Comparison of ENCODE assay signal across 8 cellular contexts in the genomic region with DNA sequence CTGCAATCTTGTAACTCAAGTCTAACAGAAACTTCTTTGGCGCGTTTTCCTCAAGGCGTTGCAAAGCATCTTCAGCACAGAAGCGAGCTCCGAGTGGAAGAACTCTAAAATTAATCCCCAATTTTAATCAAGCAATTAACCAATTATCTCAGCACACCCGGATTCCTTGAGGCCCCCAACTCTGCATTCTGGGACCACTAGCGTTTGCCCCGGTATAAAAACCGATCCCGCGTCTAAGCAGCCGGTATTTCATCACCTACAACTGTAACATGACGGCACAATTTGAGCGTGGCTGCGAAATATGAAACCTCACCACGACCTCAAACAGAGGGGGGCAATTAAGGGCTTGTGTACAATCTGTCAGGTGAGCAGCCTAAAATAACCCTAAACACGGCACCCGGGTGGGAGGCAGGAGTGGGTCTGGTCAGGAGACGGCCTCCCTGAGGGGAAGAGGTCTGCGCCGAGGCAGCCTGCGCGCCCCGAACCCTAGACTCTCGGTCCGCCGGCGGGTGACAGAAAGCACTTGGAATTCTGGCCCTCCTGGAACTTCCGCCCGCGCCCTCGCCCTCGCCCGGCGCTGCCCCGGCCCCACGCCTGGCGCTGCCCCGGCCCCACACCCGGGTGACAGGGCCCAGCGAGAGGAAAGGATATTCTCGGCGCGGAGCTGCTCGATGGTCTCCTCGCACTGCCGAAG. TPM values are rescaled to one million over a fixed set of nuclear protein-coding genes. Genes with fewer than 3 reads are reported as not detected.
DNase-seq lines count a peak whose midpoint lies in the region; ATAC-seq and TF ChIP-seq lines count a peak whose summit lies in the region.

No MANE protein-coding gene starts in this region.

- H3K9ac ChIP-seq in trophoblast cell (ENCODE audit: low read length) = peak overlapping the region; percentile 99

- WGBS in trophoblast cell (ENCODE audit: extremely low coverage, insufficient coverage, insufficient read length) = no CpG with 5 or more reads among the region's 47 CpGs

- H3K9me3 ChIP-seq in RWPE2 (ENCODE audit: severe bottlenecking) (no peaks in the 10 kb centered on the region), cardiac muscle cell (ENCODE audit: low read depth) (no peaks in the 10 kb centered on the region), trophoblast cell (ENCODE audit: insufficient read depth, low read depth, low read length) (no peaks in the 10 kb centered on the region)

- H3K27ac Mint-ChIP-seq in activated naive CD8-positive, alpha-beta T cell treated with anti-CD3 and anti-CD28 coated beads, Interleukin-2, amount 10 ng/mL, durations not matched to agents 7 days and 5 days = peak overlapping the region; percentile 99

- H3K4ac ChIP-seq in trophoblast cell (ENCODE audit: low read depth, low read length) = peak overlapping the region; percentile 60

- peak overlapping the region; percentile 65 for H3K4me3 ChIP-seq in RWPE2 (ENCODE audit: severe bottlenecking)
- H3K4me3 ChIP-seq in cardiac muscle cell = peak overlapping the region; percentile 67
- peak overlapping the region; percentile 94 for H3K4me3 ChIP-seq in trophoblast cell (ENCODE audit: low read depth, low read length)

- no peak overlapping the region for H3K23ac ChIP-seq in trophoblast cell (ENCODE audit: low read length)

- H3K14ac ChIP-seq in trophoblast cell (ENCODE audit: low read length) = peak overlapping the region; percentile 71

- peaks cover 10% of the 10 kb centered on the region for H3K4me1 ChIP-seq in RWPE2 (ENCODE audit: insufficient read depth, poor library complexity, severe bottlenecking)
- H3K4me1 ChIP-seq in cardiac muscle cell (ENCODE audit: low read depth) = peaks cover 10% of the 10 kb centered on the region
- H3K4me1 ChIP-seq in trophoblast cell (ENCODE audit: control insufficient read depth in 1 of 2, insufficient read depth in 2 of 2, low read length in 2 of 2) = peaks cover 0 to 2% of the 10 kb centered on the region in 2 experiments

- ATAC-seq in GM21825 (IDR thresholded peaks at IDR 0.05; ENCODE audit: unreplicated experiment) (peak; percentile 15), RWPE2 (ENCODE audit: low read depth) (peak; percentile 20), GM18861 (IDR thresholded peaks at IDR 0.05; ENCODE audit: unreplicated experiment) (no peak)
- ATAC-seq in activated naive CD8-positive, alpha-beta T cell treated with anti-CD3 and anti-CD28 coated beads, Interleukin-2, amount 10 ng/mL, durations not matched to agents 7 days and 5 days (ENCODE audit: low read depth) = peak; percentile 24

- H2AK5ac ChIP-seq in trophoblast cell (ENCODE audit: low read length) = peak overlapping the region; percentile 11

- H3K36me3 ChIP-seq in RWPE2 (ENCODE audit: low read depth) = peaks cover 54% of the 10 kb centered on the region
- H3K36me3 ChIP-seq in cardiac muscle cell = peaks cover 31% of the 10 kb centered on the region
- peaks cover 18 to 20% of the 10 kb centered on the region in 2 experiments for H3K36me3 ChIP-seq in trophoblast cell (ENCODE audit: control insufficient read depth in 1 of 2, insufficient read depth in 2 of 2, low read length in 2 of 2)

- no peaks in the 10 kb centered on the region for H3K9me3 Mint-ChIP-seq in activated naive CD8-positive, alpha-beta T cell treated with anti-CD3 and anti-CD28 coated beads, Interleukin-2, amount 10 ng/mL, durations not matched to agents 7 days and 5 days

- H3K79me1 ChIP-seq in trophoblast cell (ENCODE audit: low read length) = peaks cover 8% of the 10 kb centered on the region

- peak overlapping the region; percentile 81 for H4K12ac ChIP-seq in trophoblast cell (ENCODE audit: low read depth, low read length)

- H3K79me2 ChIP-seq in trophoblast cell (ENCODE audit: control insufficient read depth, insufficient read depth, low read length, poor library complexity) = peaks cover 6% of the 10 kb centered on the region

- peak overlapping the region; percentile 66 for H2AFZ ChIP-seq in trophoblast cell (ENCODE audit: insufficient read depth, low read length, poor library complexity)

- H3K36me3 Mint-ChIP-seq in activated naive CD8-positive, alpha-beta T cell treated with anti-CD3 and anti-CD28 coated beads, Interleukin-2, amount 10 ng/mL, durations not matched to agents 7 days and 5 days = peaks cover 14% of the 10 kb centered on the region

- POLR2A ChIA-PET in activated naive CD8-positive, alpha-beta T cell treated with anti-CD3 and anti-CD28 coated beads, Interleukin-2, amount 10 ng/mL, durations not matched to agents 7 days and 5 days (lab: Charles Lee) = interaction anchor here (0.5 to 5.6 kb wide), 22 partner anchors 9 to 1921 kb away, joined by 3 to 145 read pairs (median 6); a partner anchor contains a TSS

- TF ChIP-seq CTCF in RWPE2 (IDR thresholded peaks at IDR 0.05; ENCODE audit: poor library complexity, severe bottlenecking) (no peak), cardiac muscle cell (IDR thresholded peaks at IDR 0.05; ENCODE audit: low read depth, low read length) (no peak)

- H4K91ac ChIP-seq in trophoblast cell (ENCODE audit: low read depth, low read length) = peak overlapping the region; percentile 80

- peak overlapping the region; percentile 49 for H4K8ac ChIP-seq in trophoblast cell (ENCODE audit: low read depth, low read length)

- no peaks in the 10 kb centered on the region for H3K27me3 Mint-ChIP-seq in activated naive CD8-positive, alpha-beta T cell treated with anti-CD3 and anti-CD28 coated beads, Interleukin-2, amount 10 ng/mL, durations not matched to agents 7 days and 5 days

- no peak overlapping the region for H2BK12ac ChIP-seq in trophoblast cell (ENCODE audit: low read length)

- H3K4me2 ChIP-seq in trophoblast cell (ENCODE audit: low read length) = peak overlapping the region; percentile 78

- no peaks in the 10 kb centered on the region for H3K27me3 ChIP-seq in RWPE2 (ENCODE audit: insufficient read depth, poor library complexity, severe bottlenecking)
- H3K27me3 ChIP-seq in cardiac muscle cell = no peaks in the 10 kb centered on the region
- no peaks in the 10 kb centered on the region for H3K27me3 ChIP-seq in trophoblast cell (ENCODE audit: insufficient read depth, low read length)

- H3K4me3 Mint-ChIP-seq in activated naive CD8-positive, alpha-beta T cell treated with anti-CD3 and anti-CD28 coated beads, Interleukin-2, amount 10 ng/mL, durations not matched to agents 7 days and 5 days = peak overlapping the region; percentile 98

- H3K4me1 Mint-ChIP-seq in activated naive CD8-positive, alpha-beta T cell treated with anti-CD3 and anti-CD28 coated beads, Interleukin-2, amount 10 ng/mL, durations not matched to agents 7 days and 5 days = peaks cover 27% of the 10 kb centered on the region

- peak overlapping the region; percentile 90 for H3K27ac ChIP-seq in RWPE2 (ENCODE audit: poor library complexity, severe bottlenecking)
- peak overlapping the region; percentile 98 for H3K27ac ChIP-seq in cardiac muscle cell
- peak overlapping the region; percentile 95 for H3K27ac ChIP-seq in trophoblast cell (ENCODE audit: low read depth, low read length)

- peak; percentile 61 for DNase-seq in DMS79 (lab: John Stamatoyannopoulos, UW)
- peak; percentile 50 to 67 for DNase-seq in Kasumi-1 (lab: John Stamatoyannopoulos, UW)
- DNase-seq in RWPE2 (ENCODE audit: low spot score) = no peak
- no peak for DNase-seq in activated naive CD8-positive, alpha-beta T cell treated with anti-CD3 and anti-CD28 coated beads, Interleukin-2, amount 10 ng/mL, durations not matched to agents 7 days and 5 days
- peak in 1 of 2 donors; percentile 70 for DNase-seq in cardiac muscle cell (ENCODE audit: low read depth in 1 of 2, low spot score in 1 of 2)
- peak; percentile 33 to 68 for DNase-seq in trophoblast cell

- H3K18ac ChIP-seq in trophoblast cell (ENCODE audit: low read length) = peak overlapping the region; percentile 64

- peak overlapping the region; percentile 69 for H2BK5ac ChIP-seq in trophoblast cell (ENCODE audit: low read depth, low read length, poor library complexity)

- H2BK120ac ChIP-seq in trophoblast cell (ENCODE audit: insufficient read depth, low read length, poor library complexity) = peak overlapping the region; percentile 63

RNA-seq across cellular contexts. Expression of a gene that starts 0.6 kb away (rescaled TPM):
- total RNA-seq in activated naive CD8-positive, alpha-beta T cell treated with anti-CD3 and anti-CD28 coated beads, Interleukin-2, amount 10 ng/mL, durations not matched to agents 7 days and 5 days = 10 to 100 TPM; 44.8 to 45.3 TPM
- total RNA-seq in cardiac muscle cell = 16.8 and 21.8 TPM in 2 replicates
- polyA plus RNA-seq in cardiac muscle cell = 17.9 and 19.2 TPM in 2 replicates
- 63.0 and 64.9 TPM in 2 replicates for polyA plus RNA-seq in trophoblast cell (2013)

RNA-seq across cellular contexts. Expression of a gene that starts 26.6 kb away (rescaled TPM):
- total RNA-seq in activated naive CD8-positive, alpha-beta T cell treated with anti-CD3 and anti-CD28 coated beads, Interleukin-2, amount 10 ng/mL, durations not matched to agents 7 days and 5 days = 100 to 1,000 TPM; 108 to 115 TPM
- 48.3 and 102 TPM in 2 replicates for total RNA-seq in cardiac muscle cell
- 72.2 and 129 TPM in 2 replicates for polyA plus RNA-seq in cardiac muscle cell
- 90.0 and 93.1 TPM in 2 replicates for polyA plus RNA-seq in trophoblast cell (2013)

RNA-seq across cellular contexts. Expression of a gene that starts 26.9 kb away (rescaled TPM):
- 100 to 1,000 TPM; 125 to 130 TPM for total RNA-seq in activated naive CD8-positive, alpha-beta T cell treated with anti-CD3 and anti-CD28 coated beads, Interleukin-2, amount 10 ng/mL, durations not matched to agents 7 days and 5 days
- total RNA-seq in cardiac muscle cell = 15.0 and 24.3 TPM in 2 replicates
- polyA plus RNA-seq in cardiac muscle cell = 17.4 and 18.1 TPM in 2 replicates
- 48.3 and 49.9 TPM in 2 replicates for polyA plus RNA-seq in trophoblast cell (2013)

Comparison
In these comparisons a context has a peak if more than half of its experiments do, and no peak if none do; other contexts are left out.
1. DNase-seq: peak in DMS79 (single experiment), Kasumi-1 (2 of 2) and trophoblast cell (2 of 2); none in RWPE2 (single experiment) and activated naive CD8-positive, alpha-beta T cell treated with anti-CD3 and anti-CD28 coated beads, Interleukin-2, amount 10 ng/mL, durations not matched to agents 7 days and 5 days (single experiment).
2. Peak in every context shown above with its lines, with median percentiles within 50 percentile points of each other: H3K27ac ChIP-seq and H3K4me3 ChIP-seq.